8 cellular contexts compared by ENCODE assay signal in the genomic region with DNA sequence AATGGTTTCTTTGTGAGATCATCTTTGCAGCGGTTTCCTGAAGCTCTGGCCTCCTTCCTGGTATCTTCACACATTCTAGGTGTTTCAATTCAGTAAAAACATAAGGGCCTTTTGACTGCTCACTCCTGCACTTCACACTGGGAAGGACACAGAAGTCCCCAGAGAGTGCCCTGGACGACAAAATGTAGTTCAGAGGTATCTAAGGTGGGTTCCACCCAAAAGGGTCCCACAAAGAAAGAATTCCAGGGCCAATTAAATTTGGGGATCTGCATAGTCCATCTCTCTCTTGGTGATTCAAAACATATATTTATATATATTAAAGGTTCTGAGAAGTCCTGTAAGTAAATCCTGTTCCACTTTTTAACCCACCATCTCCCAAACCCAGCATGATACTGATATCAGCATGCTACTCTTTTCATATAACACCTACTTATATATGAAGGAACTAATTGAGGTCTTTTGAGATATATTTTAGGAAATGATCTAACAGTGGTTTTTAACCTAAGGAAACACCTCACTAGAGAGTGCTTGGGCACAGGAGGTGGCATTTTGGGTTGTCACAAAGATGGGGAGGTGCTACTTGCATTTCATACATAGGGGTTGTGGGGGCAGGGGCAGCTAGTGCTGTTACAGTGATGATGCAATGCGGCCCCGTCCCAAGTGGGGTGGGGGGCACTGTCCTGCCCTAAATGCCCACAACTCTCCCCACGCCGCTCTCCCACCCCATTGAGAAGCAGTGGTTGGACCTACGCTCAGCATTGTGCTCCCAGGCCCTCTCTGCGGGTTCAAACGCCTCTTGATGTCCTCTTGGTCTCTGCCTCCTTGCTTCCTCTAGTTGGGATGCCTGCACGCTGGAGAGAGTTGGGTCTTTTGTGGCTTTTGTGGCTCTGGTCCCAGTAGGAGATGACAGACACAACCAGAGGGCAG.
DNase-seq lines count a peak whose midpoint lies in the region; ATAC-seq and TF ChIP-seq lines count a peak whose summit lies in the region.

No MANE protein-coding gene starts in this region.

- DNase-seq in activated CD8-positive, alpha-beta memory T cell treated with anti-CD3 and anti-CD28 coated beads for 1 hour (ENCODE audit: extremely low read depth in 1 of 2, low read depth in 1 of 2): peak; percentile 29 to 46
- DNase-seq in smooth muscle cell (lab: John Stamatoyannopoulos, UW; ENCODE audit: unreplicated experiment) (no peak), lower leg skin (ENCODE audit: low spot score in 2 of 2) (no peak)

- H2AFZ ChIP-seq in smooth muscle cell (ENCODE audit: low read depth): peak overlapping the region; percentile 67

- peak overlapping the region; percentile 99 for H3K27ac ChIP-seq in esophagus (ENCODE audit: low read depth in 2 of 2, low read length in 1 of 2)
- peak overlapping the region; percentile 98 for H3K27ac ChIP-seq in smooth muscle cell (ENCODE audit: low read depth)

- H4K20me1 ChIP-seq in smooth muscle cell (ENCODE audit: low read depth): no peaks in the 10 kb centered on the region

- peak overlapping the region; percentile 85 for H3K4me2 ChIP-seq in smooth muscle cell

- WGBS in esophagus, 2 donors: 66 to 69% methylated on average over 10 of the region's 10 CpGs
- 67% methylated on average over 10 of the region's 10 CpGs for WGBS in smooth muscle cell (ENCODE audit: low lambda C conversion rate)
- WGBS in lower leg skin, 2 donors: 56 to 59% methylated on average over 10 of the region's 10 CpGs

- H3K4me3 Mint-ChIP-seq in IgD-negative memory B cell: peak overlapping the region; percentile 81 to 97 (median 93)

- no peak for TF ChIP-seq POLR2A in lower leg skin (IDR thresholded peaks at IDR 0.05)

- intact Hi-C loops in lower leg skin (cut with DNase I; ENCODE audit: low total_unique reads): loop anchor here (5.0 to 10.0 kb wide), 2 partner anchors 107 to 135 kb away; a partner anchor contains a TSS

- H3K4me1 ChIP-seq in esophagus (ENCODE audit: control insufficient read depth in 2 of 2, insufficient read depth in 2 of 2, low read length in 1 of 2): peaks cover 4 to 18% of the 10 kb centered on the region in 2 donors
- H3K4me1 ChIP-seq in smooth muscle cell (ENCODE audit: low read depth): peaks cover 26% of the 10 kb centered on the region

- ATAC-seq in GM18858 (IDR thresholded peaks at IDR 0.05; ENCODE audit: unreplicated experiment): peak; percentile 27
- ATAC-seq in GM19035 (IDR thresholded peaks at IDR 0.05; ENCODE audit: unreplicated experiment): no peak
- ATAC-seq in HG02642 (IDR thresholded peaks at IDR 0.05; ENCODE audit: poor library complexity, unreplicated experiment): no peak

- H3K27me3 ChIP-seq in esophagus (ENCODE audit: control insufficient read depth in 1 of 2, insufficient read depth in 2 of 2, low read length in 2 of 2) (no peaks in the 10 kb centered on the region), smooth muscle cell (ENCODE audit: low read depth) (no peaks in the 10 kb centered on the region)

- H3K79me2 ChIP-seq in smooth muscle cell (ENCODE audit: low read depth): no peaks in the 10 kb centered on the region

- peaks cover 48% of the 10 kb centered on the region for H3F3A ChIP-seq in smooth muscle cell (ENCODE audit: low read depth)

- peaks cover 42 to 62% (median 50%) of the 10 kb centered on the region in 3 donors for H3K4me1 Mint-ChIP-seq in IgD-negative memory B cell

- peaks cover 5% of the 10 kb centered on the region for H3K36me3 Mint-ChIP-seq in IgD-negative memory B cell

- no peaks in the 10 kb centered on the region for H3K27me3 Mint-ChIP-seq in IgD-negative memory B cell

- H3K36me3 ChIP-seq in esophagus (ENCODE audit: control insufficient read depth in 2 of 2, insufficient read depth in 2 of 2, low read length in 1 of 2) (no peaks in the 10 kb centered on the region), smooth muscle cell (ENCODE audit: low read depth) (no peaks in the 10 kb centered on the region)

- H3K27ac Mint-ChIP-seq in IgD-negative memory B cell: peak overlapping the region; percentile 93 to 99 (median 98)

- H3K9ac ChIP-seq in smooth muscle cell (ENCODE audit: low read depth): peak overlapping the region; percentile 87

- no peaks in the 10 kb centered on the region for H3K9me3 Mint-ChIP-seq in IgD-negative memory B cell

- H3K4me3 ChIP-seq in esophagus (ENCODE audit: low read depth in 1 of 2, low read length in 2 of 2) (peak overlapping the region; percentile 57 to 58), smooth muscle cell (peak overlapping the region; percentile 47), lower leg skin (ENCODE audit: low read depth, poor library complexity, severe bottlenecking) (no peak overlapping the region)

- no peak for TF ChIP-seq CTCF in smooth muscle cell (IDR thresholded peaks at IDR 0.05; ENCODE audit: borderline replicate concordance, insufficient read depth, poor library complexity, severe bottlenecking)
- no peak for TF ChIP-seq CTCF in lower leg skin (IDR thresholded peaks at IDR 0.05)

- H3K9me3 ChIP-seq in esophagus (ENCODE audit: control insufficient read depth in 2 of 2, insufficient read depth in 1 of 2, low read depth in 1 of 2, low read length in 1 of 2) (no peaks in the 10 kb centered on the region), smooth muscle cell (replicated peaks; ENCODE audit: low read depth) (no peaks in the 10 kb centered on the region)

Comparison
In these comparisons a context has a peak if more than half of its experiments do, and no peak if none do; other contexts are left out.
1. DNase-seq: peak in activated CD8-positive, alpha-beta memory T cell treated with anti-CD3 and anti-CD28 coated beads for 1 hour (2 of 2); none in smooth muscle cell (single experiment) and lower leg skin (0 of 2).